ENCODE assay signal across 13 cellular contexts in genomic region chr10:5559022-5559421, GRCh38. TPM values are rescaled to one million over a fixed set of nuclear protein-coding genes. Genes with fewer than 3 reads are reported as not detected.
DNase-seq lines count a peak whose midpoint lies in the region; ATAC-seq and TF ChIP-seq lines count a peak whose summit lies in the region.
"Not testable (repeated sequence)": the region's sequence is repeated elsewhere in the genome, so short reads cannot be mapped to it uniquely, and the experiment has no call there.
"Had no signal": no experiment of that assay in that cellular context is flagged by ENCODE, and none has a peak within 500 bp of the region (broad histone marks: within the 10 kb centered on the region; RNA-seq: fewer than 3 reads in every experiment).

No MANE protein-coding gene starts in this region.

- not testable (repeated sequence) for DNase-seq in HFFc6; activated CD4-positive, alpha-beta T cell treated with anti-CD3 and anti-CD28 coated beads, Interleukin-2, amount 10 ng/mL, durations not matched to agents 7 days and 5 days; epithelial cell of prostate (ENCODE audit: low read depth, low spot score); osteoblast (ENCODE audit: insufficient read length, low spot score, missing footprints)
- peak; percentile 3 for DNase-seq in left lobe of liver (ENCODE audit: low spot score)
- peak; percentile 14 for DNase-seq in stimulated activated CD8-positive, alpha-beta memory T cell treated with anti-CD3 and anti-CD28 coated beads, Interleukin-4, amount 100 ng/mL, for 48 hours
- DNase-seq in upper lobe of right lung, result peak; percentile 20

- not testable (repeated sequence) for H3K79me2 ChIP-seq in osteoblast (ENCODE audit: insufficient read depth, low read length)

- not testable (repeated sequence) for H3K9me3 Mint-ChIP-seq in HFFc6; activated CD4-positive, alpha-beta T cell treated with anti-CD3 and anti-CD28 coated beads, Interleukin-2, amount 10 ng/mL, durations not matched to agents 7 days and 5 days

- H3K4me1 ChIP-seq in osteoblast (ENCODE audit: insufficient read depth, low read length), result peaks cover 43% of the 10 kb centered on the region
- not testable (repeated sequence) for H3K4me1 ChIP-seq in upper lobe of right lung

- H3K27ac Mint-ChIP-seq in HFFc6, result peak overlapping the region; percentile 88
- peak overlapping the region; percentile 50 for H3K27ac Mint-ChIP-seq in activated CD4-positive, alpha-beta T cell treated with anti-CD3 and anti-CD28 coated beads, Interleukin-2, amount 10 ng/mL, durations not matched to agents 7 days and 5 days

- intact Hi-C loops in upper lobe of right lung (cut with DNase I), result not testable (repeated sequence)

- not testable (repeated sequence) for H3K4me3 ChIP-seq in osteoblast (ENCODE audit: insufficient read depth, low read length); upper lobe of right lung

- CTCF ChIA-PET in activated CD4-positive, alpha-beta T cell treated with anti-CD3 and anti-CD28 coated beads, Interleukin-2, amount 10 ng/mL, durations not matched to agents 7 days and 5 days (lab: Charles Lee), result interaction anchor here (1.7 to 2.1 kb wide), 2 partner anchors 11 to 64 kb away, joined by 4 to 5 read pairs; no protein-coding TSS in a partner anchor

- not testable (repeated sequence) for H2AFZ ChIP-seq in osteoblast (ENCODE audit: low read length)

- POLR2A ChIA-PET in activated CD4-positive, alpha-beta T cell treated with anti-CD3 and anti-CD28 coated beads, Interleukin-2, amount 10 ng/mL, durations not matched to agents 7 days and 5 days (lab: Charles Lee), result not testable (repeated sequence)

- not testable (repeated sequence) for TF ChIP-seq CTCF in HFFc6 (IDR thresholded peaks at IDR 0.05); osteoblast (IDR thresholded peaks at IDR 0.05; ENCODE audit: extremely low read depth, low read depth, low read length); upper lobe of right lung (IDR thresholded peaks at IDR 0.05)

- H3K36me3 Mint-ChIP-seq in HFFc6 (ENCODE audit: low read depth); activated CD4-positive, alpha-beta T cell treated with anti-CD3 and anti-CD28 coated beads, Interleukin-2, amount 10 ng/mL, durations not matched to agents 7 days and 5 days (ENCODE audit: low read depth): not testable (repeated sequence)

- H3K9me3 ChIP-seq in osteoblast (ENCODE audit: low read depth, low read length); upper lobe of right lung: not testable (repeated sequence)

- peaks cover 55% of the 10 kb centered on the region for H3K4me1 Mint-ChIP-seq in HFFc6 (ENCODE audit: low read depth)
- H3K4me1 Mint-ChIP-seq in activated CD4-positive, alpha-beta T cell treated with anti-CD3 and anti-CD28 coated beads, Interleukin-2, amount 10 ng/mL, durations not matched to agents 7 days and 5 days, result peaks cover 24% of the 10 kb centered on the region

- H3K4me2 ChIP-seq in osteoblast (ENCODE audit: insufficient read depth, low read length), result peak overlapping the region; percentile 86

- H3K27ac ChIP-seq in epithelial cell of prostate, result peak overlapping the region; percentile 59
- H3K27ac ChIP-seq in osteoblast (ENCODE audit: low read depth, low read length), result peak overlapping the region; percentile 84
- not testable (repeated sequence) for H3K27ac ChIP-seq in upper lobe of right lung

- not testable (repeated sequence) for H3K36me3 ChIP-seq in osteoblast (ENCODE audit: insufficient read depth, low read length); upper lobe of right lung

- H3K4me3 Mint-ChIP-seq in HFFc6, result peak overlapping the region; percentile 63
- not testable (repeated sequence) for H3K4me3 Mint-ChIP-seq in activated CD4-positive, alpha-beta T cell treated with anti-CD3 and anti-CD28 coated beads, Interleukin-2, amount 10 ng/mL, durations not matched to agents 7 days and 5 days

- ATAC-seq in left lobe of liver, upper lobe of right lung: not testable (repeated sequence)

- H3K27me3 ChIP-seq in osteoblast (ENCODE audit: insufficient read depth, low read length); upper lobe of right lung: not testable (repeated sequence)

- H4K20me1 ChIP-seq in osteoblast (ENCODE audit: insufficient read depth, low read length), result not testable (repeated sequence)

- not testable (repeated sequence) for H3K27me3 Mint-ChIP-seq in HFFc6 (ENCODE audit: insufficient read depth); activated CD4-positive, alpha-beta T cell treated with anti-CD3 and anti-CD28 coated beads, Interleukin-2, amount 10 ng/mL, durations not matched to agents 7 days and 5 days

RNA-seq across cellular contexts. Expression of gene CALML3, which starts 34.3 kb away (rescaled TPM):
- not detected for total RNA-seq in HFFc6 (2021; fragmentation: NEBNext Ultra II Directional; extraction: Animal tissue kit (Norgen Biotek cat#: 25700))
- total RNA-seq in activated CD4-positive, alpha-beta T cell treated with anti-CD3 and anti-CD28 coated beads, Interleukin-2, amount 10 ng/mL, durations not matched to agents 7 days and 5 days, result not detected
- total RNA-seq in left lobe of liver, result not detected
- total RNA-seq in osteoblast, result not detected in 2 replicates
- not detected for total RNA-seq in upper lobe of right lung
- total RNA-seq: A673; CD4-positive, CD25-positive, alpha-beta regulatory T cell; H1; HT1080; NCI-H460; RPMI7951 had no signal

RNA-seq across cellular contexts. Expression of gene CALML5, which starts 59.7 kb away (rescaled TPM):
- not detected for total RNA-seq in HFFc6 (2021; fragmentation: NEBNext Ultra II Directional; extraction: Animal tissue kit (Norgen Biotek cat#: 25700))
- not detected for total RNA-seq in activated CD4-positive, alpha-beta T cell treated with anti-CD3 and anti-CD28 coated beads, Interleukin-2, amount 10 ng/mL, durations not matched to agents 7 days and 5 days
- not detected for total RNA-seq in left lobe of liver
- not detected in 2 replicates for total RNA-seq in osteoblast
- total RNA-seq in upper lobe of right lung, result not detected
- total RNA-seq: A673; CD4-positive, CD25-positive, alpha-beta regulatory T cell; H1; NCI-H460; RPMI7951 had no signal
